ENCODE assay signal across 8 cellular contexts in genomic region chr13:110138009-110138699, GRCh38.
A peak's percentile ranks its signal among the peaks of the same experiment; 100 is the strongest.
DNase-seq lines count a peak whose midpoint lies in the region; ATAC-seq lines count a peak whose summit lies in the region.

No MANE protein-coding gene starts in this region.

- H3K9ac ChIP-seq in GM23248 (peak overlapping the region; percentile 70), Karpas-422 (ENCODE audit: low read length) (peak overlapping the region; percentile 59)

- H3K27me3 ChIP-seq in GM23248 (replicated peaks; ENCODE audit: insufficient read depth) (no peaks in the 10 kb centered on the region), Karpas-422 (ENCODE audit: low read length) (peaks cover 3% of the 10 kb centered on the region)

- H3K4me2 ChIP-seq in GM23248 (ENCODE audit: unreplicated experiment) (peak overlapping the region; percentile 82), Karpas-422 (ENCODE audit: low read depth, low read length, poor library complexity, severe bottlenecking) (peak overlapping the region; percentile 90)

- H2AFZ ChIP-seq in GM23248 = peak overlapping the region; percentile 73
- H2AFZ ChIP-seq in Karpas-422 (ENCODE audit: low read length) = peak overlapping the region; percentile 84; the same call in 1 of the 2 replicates

- no peaks in the 10 kb centered on the region for H4K20me1 ChIP-seq in GM23248 (ENCODE audit: insufficient read depth)
- H4K20me1 ChIP-seq in Karpas-422 (ENCODE audit: insufficient read depth, low read depth, low read length) = no peaks in the 10 kb centered on the region

- peaks cover 22 to 30% of the 10 kb centered on the region in 2 donors for H3K27me3 Mint-ChIP-seq in T-cell

- peak overlapping the region; percentile 72 to 78 (median 77) for H3K4me3 Mint-ChIP-seq in T-cell

- H3K9me2 ChIP-seq in GM23248 (ENCODE audit: insufficient read depth) = no peaks in the 10 kb centered on the region
- no peaks in the 10 kb centered on the region for H3K9me2 ChIP-seq in Karpas-422 (replicated peaks; ENCODE audit: insufficient read depth, low read length)

- DNase-seq in Daoy (ENCODE audit: low read depth) (peak; percentile 83), GM23248 (peak; percentile 93), Karpas-422 (peak; percentile 64), T-cell (peak in 22 of 34 experiments; percentile 3 to 43 (median 12)), hepatic stellate cell (ENCODE audit: low spot score) (peak; percentile 86), retina (peak; percentile 74), NK-92 (lab: John Stamatoyannopoulos, UW; ENCODE audit: unreplicated experiment) (no peak)

- WGBS in GM23248 (ENCODE audit: low coverage in 1 of 2, low lambda C conversion rate in 2 of 2, missing lambda C conversion rate in 2 of 2), 2 experiments = 1 to 2% methylated on average over 38 to 47 of the region's 60 CpGs

- H3K27ac ChIP-seq in GM23248 (no peak overlapping the region), Karpas-422 (ENCODE audit: low read length) (no peak overlapping the region), angular gyrus (ENCODE audit: low read depth, low read length) (peak overlapping the region; percentile 77)

- H3K9me3 Mint-ChIP-seq in T-cell = peaks cover 4 to 12% (median 6%) of the 10 kb centered on the region in 3 donors

- CTCF ChIA-PET in T-cell (lab: Charles Lee) = no interaction called here

- POLR2A ChIA-PET in T-cell (lab: Charles Lee) = no interaction called here

- H3K36me3 ChIP-seq in GM23248 (ENCODE audit: low read depth) = no peaks in the 10 kb centered on the region
- H3K36me3 ChIP-seq in Karpas-422 (ENCODE audit: insufficient read depth, low read length) = no peaks in the 10 kb centered on the region

- no peaks in the 10 kb centered on the region for H3K36me3 Mint-ChIP-seq in T-cell

- H3K9me3 ChIP-seq in GM23248 (ENCODE audit: low read depth) (no peaks in the 10 kb centered on the region), Karpas-422 (ENCODE audit: low read length) (no peaks in the 10 kb centered on the region)

- H3K27ac Mint-ChIP-seq in T-cell = no peak overlapping the region

- peak; percentile 62 to 86 (median 80) for ATAC-seq in T-cell (replicated peaks in 1 of 4)

- in situ Hi-C loops in GM23248 (cut with MboI) = no loop called here

- H3K4me3 ChIP-seq in GM23248 = peak overlapping the region; percentile 72
- H3K4me3 ChIP-seq in Karpas-422 (ENCODE audit: low read length) = peak overlapping the region; percentile 69

- peaks cover 8 to 14% (median 12%) of the 10 kb centered on the region in 3 donors for H3K4me1 Mint-ChIP-seq in T-cell

- H3F3A ChIP-seq in GM23248 (ENCODE audit: insufficient read depth) = peaks cover 15% of the 10 kb centered on the region; the same call in 1 of the 2 replicates

- no peaks in the 10 kb centered on the region for H3K79me2 ChIP-seq in GM23248 (ENCODE audit: insufficient read depth)
- no peaks in the 10 kb centered on the region for H3K79me2 ChIP-seq in Karpas-422 (ENCODE audit: low read length)

- H3K4me1 ChIP-seq in GM23248 (ENCODE audit: insufficient read depth) (peaks cover 7% of the 10 kb centered on the region), Karpas-422 (ENCODE audit: low read length) (peaks cover 13% of the 10 kb centered on the region)
